24 cellular contexts compared by ENCODE assay signal in genomic region chr3:184531580-184532290, GRCh38. TPM values are rescaled to one million over a fixed set of nuclear protein-coding genes. Genes with fewer than 3 reads are reported as not detected.
DNase-seq lines count a peak whose midpoint lies in the region; ATAC-seq and TF ChIP-seq lines count a peak whose summit lies in the region.
"Had no signal": no experiment of that assay in that cellular context is flagged by ENCODE, and none has a peak within 500 bp of the region (broad histone marks: within the 10 kb centered on the region; RNA-seq: fewer than 3 reads in every experiment).

No MANE protein-coding gene starts in this region.

- DNase-seq in A172 (ENCODE audit: low spot score) (peak; percentile 48), DMS 273 treated with DMSO at 0.1 percent for 48 hours (lab: John Stamatoyannopoulos, UW) (peak; percentile 72), NB4 (ENCODE audit: low read depth) (peak; percentile 28), fibroblast of pulmonary artery (ENCODE audit: low read depth) (peak; percentile 41), vagina (ENCODE audit: extremely low spot score in 2 of 2) (no peak), T-helper 9 cell (no peak), NCI-H1417 (lab: John Stamatoyannopoulos, UW) (no peak)
- DNase-seq: activated CD4-positive, alpha-beta T cell treated with anti-CD3 and anti-CD28 coated beads, Interleukin-2, amount 10 ng/mL, durations not matched to agents 7 days and 5 days; activated naive CD4-positive, alpha-beta T cell treated with anti-CD3 and anti-CD28 coated beads for 36 hours; brain microvascular endothelial cell; COR-L47; DND-41; effector CD8-positive, alpha-beta T cell; foreskin melanocyte; NCI-H1092 treated with DMSO at 0.1 percent for 48 hours; NCI-H2029 treated with DMSO at 0.1 percent for 48 hours; NCI-H2227 treated with DMSO at 0.1 percent for 48 hours; NCI-H774; stimulated activated CD4-positive, alpha-beta T cell treated with anti-CD3 and anti-CD28 coated beads, Interleukin-4, amount 100 ng/mL, for 4 hours; substantia nigra had no signal

- H3K27ac ChIP-seq in vagina: no peak overlapping the region
- H3K27ac ChIP-seq: BLaER1 treated with 17β-estradiol and CSF1 and Interleukin-3, amounts not matched to agents 10 nM and 100 nM; brain microvascular endothelial cell had no signal

- H3K4me3 ChIP-seq in NB4 (ENCODE audit: low read depth, low read length) (no peak overlapping the region), fibroblast of pulmonary artery (replicated peaks; ENCODE audit: low read depth, low read length) (no peak overlapping the region), vagina (no peak overlapping the region)
- H3K4me3 ChIP-seq: BLaER1 treated with 17β-estradiol and CSF1 and Interleukin-3, amounts not matched to agents 10 nM and 100 nM had no signal

- peaks cover 12% of the 10 kb centered on the region for H3K4me1 ChIP-seq in vagina

- intact Hi-C loops in vagina (cut with DNase I): no loop called here

- H3K27me3 ChIP-seq in vagina: no peaks in the 10 kb centered on the region

- no peak for TF ChIP-seq CTCF in NB4 (IDR thresholded peaks at IDR 0.05; ENCODE audit: low read depth, low read length)
- no peak for TF ChIP-seq CTCF in fibroblast of pulmonary artery (IDR thresholded peaks at IDR 0.05; ENCODE audit: low read length, missing control alignments)
- no peak for TF ChIP-seq CTCF in vagina (IDR thresholded peaks at IDR 0.05)

- TF ChIP-seq POLR2A in NB4 (IDR thresholded peaks at IDR 0.05; ENCODE audit: extremely low read depth, insufficient read length): no peak
- TF ChIP-seq POLR2A in vagina (IDR thresholded peaks at IDR 0.05): no peak

- no peaks in the 10 kb centered on the region for H3K36me3 ChIP-seq in vagina
- H3K36me3 ChIP-seq: BLaER1 treated with 17β-estradiol and CSF1 and Interleukin-3, amounts not matched to agents 10 nM and 100 nM; brain microvascular endothelial cell had no signal

- H3K9me3 ChIP-seq in vagina: no peaks in the 10 kb centered on the region
- H3K9me3 ChIP-seq: BLaER1 treated with 17β-estradiol and CSF1 and Interleukin-3, amounts not matched to agents 10 nM and 100 nM had no signal

- no peak for ATAC-seq in HG03139 (IDR thresholded peaks at IDR 0.05; ENCODE audit: unreplicated experiment)
- ATAC-seq: stimulated activated memory B cell treated with anti-CD40 and anti-IgM and Interleukin-4, amounts not matched to agents 10 μg/mL and 1 μg/mL and 100 μg/mL, for 72 hours; WTC11 had no signal

RNA-seq across cellular contexts. Expression of gene EPHB3, which starts 29.9 kb away (rescaled TPM):
- total RNA-seq in A172 (2014; rRNA removed; shearing (Covaris generic)): 1.1 and 1.4 TPM in 2 replicates
- total RNA-seq in vagina: 17.7 TPM
- total RNA-seq: activated naive CD4-positive, alpha-beta T cell treated with anti-CD3 and anti-CD28 coated beads for 36 hours had no signal

Comparison
In these comparisons a context has a peak if more than half of its experiments do, and no peak if none do; other contexts are left out.
1. DNase-seq: peak in A172 (single experiment), DMS 273 treated with DMSO at 0.1 percent for 48 hours (single experiment), NB4 (single experiment) and fibroblast of pulmonary artery (single experiment); none in vagina (0 of 2), T-helper 9 cell (single experiment) and NCI-H1417 (0 of 3).